8 cellular contexts compared by ENCODE assay signal in genomic region chr1:70509996-70510876, GRCh38.
DNase-seq lines count a peak whose midpoint lies in the region; ATAC-seq and TF ChIP-seq lines count a peak whose summit lies in the region.

No MANE protein-coding gene starts in this region.

- H3K4me1 Mint-ChIP-seq in naive B cell, result no peaks in the 10 kb centered on the region

- H3K36me3 Mint-ChIP-seq in naive B cell, result no peaks in the 10 kb centered on the region

- POLR2A ChIA-PET in GM10248 (lab: Yijun Ruan, JAX), result no interaction called here

- CTCF ChIA-PET in GM10248 (lab: Yijun Ruan, JAX), result no interaction called here

- H3K4me3 Mint-ChIP-seq in naive B cell, result no peak overlapping the region

- no peaks in the 10 kb centered on the region for H3K9me3 Mint-ChIP-seq in naive B cell

- peaks cover 0 to 17% (median 13%) of the 10 kb centered on the region in 3 donors for H3K27me3 Mint-ChIP-seq in naive B cell

- DNase-seq in A172 (ENCODE audit: low spot score) (peak; percentile 68), GM10248 (ENCODE audit: extremely low spot score) (peak; percentile 56), HCEC 1CT (peak; percentile 95), LoVo (ENCODE audit: low spot score) (peak; percentile 82), SHP77 treated with DMSO at 0.1 percent for 48 hours (lab: John Stamatoyannopoulos, UW) (peak; percentile 31), epidermal melanocyte (ENCODE audit: insufficient read length, low spot score) (peak; percentile 88), naive B cell (peak; percentile 18)
- DNase-seq in stimulated activated CD4-positive, alpha-beta T cell treated with anti-CD3 and anti-CD28 coated beads, Interleukin-2, amount 100 ng/mL, for 24 hours, result no peak

- TF ChIP-seq CTCF in GM10248 (IDR thresholded peaks at IDR 0.05; ENCODE audit: control extremely low read depth, extremely low read depth, low read depth, missing control alignments), result peak; percentile 63

- peak in 1 of 2 donors; percentile 30 for ATAC-seq in naive B cell (ENCODE audit: low read depth in 2 of 2)

- H3K27ac Mint-ChIP-seq in naive B cell, result no peak overlapping the region

Comparison
In these comparisons a context has a peak if more than half of its experiments do, and no peak if none do; other contexts are left out.
1. DNase-seq: peak in A172 (single experiment), GM10248 (single experiment), HCEC 1CT (single experiment), LoVo (single experiment), SHP77 treated with DMSO at 0.1 percent for 48 hours (single experiment), epidermal melanocyte (single experiment) and naive B cell (single experiment); none in stimulated activated CD4-positive, alpha-beta T cell treated with anti-CD3 and anti-CD28 coated beads, Interleukin-2, amount 100 ng/mL, for 24 hours (0 of 2).